ENCODE assay signal across 7 cellular contexts in genomic region chr5:43149231-43149630, GRCh38. TPM values are rescaled to one million over a fixed set of nuclear protein-coding genes. Genes with fewer than 3 reads are reported as not detected.
"Had no signal": no experiment of that assay in that cellular context is flagged by ENCODE, and none has a peak within 500 bp of the region (broad histone marks: within the 10 kb centered on the region; RNA-seq: fewer than 3 reads in every experiment).

No MANE protein-coding gene starts in this region.

- H3K9me3 Mint-ChIP-seq: GM23338, H9, HFFc6, IgD-negative memory B cell had no signal

- DNase-seq: H9, HCEC 1CT, HFFc6 had no signal

- ATAC-seq: GM23338, HepG2 had no signal

- H3K27me3 Mint-ChIP-seq: IgD-negative memory B cell had no signal

- H3K27ac Mint-ChIP-seq: GM23338, H9, HFFc6, IgD-negative memory B cell had no signal

- H3K4me3 Mint-ChIP-seq: GM23338, H9, HFFc6, IgD-negative memory B cell had no signal

RNA-seq across cellular contexts. Expression of gene NIM1K, which starts 42.8 kb away (rescaled TPM):
- total RNA-seq: GM23338, H1, HepG2 had no signal
